Comparison of ENCODE assay signal across 14 cellular contexts in genomic region chr18:41052625-41053024, GRCh38.
DNase-seq lines count a peak whose midpoint lies in the region; ATAC-seq and TF ChIP-seq lines count a peak whose summit lies in the region.
"Had no signal": no experiment of that assay in that cellular context is flagged by ENCODE, and none has a peak within 500 bp of the region (broad histone marks: within the 10 kb centered on the region; RNA-seq: fewer than 3 reads in every experiment).

No MANE protein-coding gene starts in this region.

- H3K4me1 Mint-ChIP-seq in MCF 10A (ENCODE audit: insufficient read depth, unreplicated experiment): no peaks in the 10 kb centered on the region
- H3K4me1 Mint-ChIP-seq: CD4-positive, alpha-beta memory T cell had no signal

- intact Hi-C loops in MCF 10A (cut with micrococcal nuclease) (no loop called here), left ventricle myocardium superior (cut with micrococcal nuclease) (no loop called here)

- DNase-seq in SKM-1 treated with dmso at 0.1 percent for 144 hours (lab: John Stamatoyannopoulos, UW; ENCODE audit: unreplicated experiment) (peak; percentile 36), SKM-1 (lab: John Stamatoyannopoulos, UW; ENCODE audit: unreplicated experiment) (no peak), Kasumi-1 (lab: John Stamatoyannopoulos, UW) (peak; percentile 8 to 18), OCI-M1 (lab: John Stamatoyannopoulos, UW) (peak; percentile 7), MCF 10A (ENCODE audit: unreplicated experiment) (no peak), left ventricle myocardium superior (no peak)
- no peak for DNase-seq in activated effector memory CD4-positive, alpha-beta T cell treated with anti-CD3 and anti-CD28 coated beads, Interleukin-2, amount 50 U/mL, for 16 hours
- DNase-seq: C1 segment of cervical spinal cord; Calu3; CD4-positive, alpha-beta memory T cell; COR-L47; DMS79 treated with DMSO at 0.1 percent for 48 hours; GF-D8; GOT3 had no signal

- H3K9me3 Mint-ChIP-seq in MCF 10A (ENCODE audit: unreplicated experiment): peaks cover 7% of the 10 kb centered on the region

- no peak for ATAC-seq in left ventricle myocardium superior

- H3K27ac Mint-ChIP-seq in MCF 10A (ENCODE audit: low read depth, unreplicated experiment): no peak overlapping the region
- H3K27ac Mint-ChIP-seq: CD4-positive, alpha-beta memory T cell had no signal

- CTCF ChIA-PET in MCF 10A (lab: Yijun Ruan, JAX): no interaction called here

- no peak for TF ChIP-seq CTCF in MCF 10A (IDR thresholded peaks at IDR 0.05; ENCODE audit: unreplicated experiment)

- no peaks in the 10 kb centered on the region for H3K27me3 Mint-ChIP-seq in MCF 10A (ENCODE audit: insufficient read depth, unreplicated experiment)
- H3K27me3 Mint-ChIP-seq: CD4-positive, alpha-beta memory T cell had no signal

- no peak overlapping the region for H3K4me3 Mint-ChIP-seq in MCF 10A (ENCODE audit: unreplicated experiment)
- H3K4me3 Mint-ChIP-seq: CD4-positive, alpha-beta memory T cell had no signal

- POLR2A ChIA-PET in MCF 10A (lab: Yijun Ruan, JAX): no interaction called here

- no peaks in the 10 kb centered on the region for H3K36me3 Mint-ChIP-seq in MCF 10A (ENCODE audit: insufficient read depth, unreplicated experiment)
- H3K36me3 Mint-ChIP-seq: CD4-positive, alpha-beta memory T cell had no signal

- BruUV-seq in MCF 10A (replicated peaks; lab: Mats Ljungman, UMichigan): no TSS peak

Comparison
In these comparisons a context has a peak if more than half of its experiments do, and no peak if none do; other contexts are left out.
1. DNase-seq: peak in SKM-1 treated with dmso at 0.1 percent for 144 hours (single experiment), Kasumi-1 (2 of 2) and OCI-M1 (single experiment); none in SKM-1 (single experiment), MCF 10A (single experiment), left ventricle myocardium superior (single experiment) and activated effector memory CD4-positive, alpha-beta T cell treated with anti-CD3 and anti-CD28 coated beads, Interleukin-2, amount 50 U/mL, for 16 hours (single experiment).